8 cellular contexts compared by ENCODE assay signal in genomic region chr12:22083167-22083566, GRCh38. TPM values are rescaled to one million over a fixed set of nuclear protein-coding genes. Genes with fewer than 3 reads are reported as not detected.
A peak's percentile ranks its signal among the peaks of the same experiment; 100 is the strongest.
DNase-seq lines count a peak whose midpoint lies in the region; ATAC-seq and TF ChIP-seq lines count a peak whose summit lies in the region.

No MANE protein-coding gene starts in this region.

- TF ChIP-seq CTCF in cardiac muscle cell (IDR thresholded peaks at IDR 0.05; ENCODE audit: low read depth, low read length) (peak; percentile 41), cardiac fibroblast (IDR thresholded peaks at IDR 0.05; ENCODE audit: low read depth, low read length) (peak; percentile 32)

- H3K9me3 Mint-ChIP-seq in stimulated activated memory B cell treated with anti-CD40 and anti-IgM and Interleukin-4, amounts not matched to agents 10 μg/mL and 1 μg/mL and 100 μg/mL, for 72 hours, result no peaks in the 10 kb centered on the region

- no peaks in the 10 kb centered on the region for H3K4me1 ChIP-seq in cardiac muscle cell (ENCODE audit: low read depth)

- H3K36me3 ChIP-seq in cardiac muscle cell, result no peaks in the 10 kb centered on the region

- H3K27me3 Mint-ChIP-seq in stimulated activated memory B cell treated with anti-CD40 and anti-IgM and Interleukin-4, amounts not matched to agents 10 μg/mL and 1 μg/mL and 100 μg/mL, for 72 hours, result no peaks in the 10 kb centered on the region

- H3K27ac Mint-ChIP-seq in stimulated activated memory B cell treated with anti-CD40 and anti-IgM and Interleukin-4, amounts not matched to agents 10 μg/mL and 1 μg/mL and 100 μg/mL, for 72 hours, result no peak overlapping the region

- no peaks in the 10 kb centered on the region for H3K9me3 ChIP-seq in cardiac muscle cell (ENCODE audit: low read depth)

- H3K27ac ChIP-seq in cardiac muscle cell, result no peak overlapping the region

- H3K4me3 ChIP-seq in cardiac muscle cell (no peak overlapping the region), cardiac fibroblast (replicated peaks in 1 of 2; ENCODE audit: low read depth in 2 of 2, low read length in 2 of 2) (no peak overlapping the region)

- TF ChIP-seq POLR2A in GM18505 (IDR thresholded peaks at IDR 0.05; ENCODE audit: borderline replicate concordance, extremely low read depth, insufficient read depth, insufficient read length), result no peak

- no peak for ATAC-seq in GM18505 (IDR thresholded peaks at IDR 0.05; ENCODE audit: unreplicated experiment)
- ATAC-seq in stimulated activated memory B cell treated with anti-CD40 and anti-IgM and Interleukin-4, amounts not matched to agents 10 μg/mL and 1 μg/mL and 100 μg/mL, for 72 hours, result no peak

- no peaks in the 10 kb centered on the region for H3K27me3 ChIP-seq in cardiac muscle cell

- no peaks in the 10 kb centered on the region for H3K36me3 Mint-ChIP-seq in stimulated activated memory B cell treated with anti-CD40 and anti-IgM and Interleukin-4, amounts not matched to agents 10 μg/mL and 1 μg/mL and 100 μg/mL, for 72 hours

- no peak overlapping the region for H3K4me3 Mint-ChIP-seq in stimulated activated memory B cell treated with anti-CD40 and anti-IgM and Interleukin-4, amounts not matched to agents 10 μg/mL and 1 μg/mL and 100 μg/mL, for 72 hours

- intact Hi-C loops in cardiac septum (cut with DNase I), result loop anchor here (5.0 kb wide), 2 partner anchors 249 to 359 kb away; partner anchors contain the start of gene ST8SIA1

- no peaks in the 10 kb centered on the region for H3K4me1 Mint-ChIP-seq in stimulated activated memory B cell treated with anti-CD40 and anti-IgM and Interleukin-4, amounts not matched to agents 10 μg/mL and 1 μg/mL and 100 μg/mL, for 72 hours

- DNase-seq in cardiac muscle cell (ENCODE audit: low read depth in 1 of 2, low spot score in 1 of 2) (peak; percentile 12 to 58), cardiac septum (ENCODE audit: low spot score) (no peak), NCI-H446 treated with DMSO at 0.1 percent for 48 hours (lab: John Stamatoyannopoulos, UW) (peak; percentile 12), cardiac fibroblast (ENCODE audit: low read depth in 2 of 2) (peak; percentile 54 to 56), lung microvascular endothelial cell (ENCODE audit: low read depth in 2 of 2) (peak; percentile 50 to 58), mucosa of gallbladder (ENCODE audit: low spot score) (no peak)

RNA-seq across cellular contexts. Expression of gene CMAS, which starts 37.1 kb away (rescaled TPM):
- total RNA-seq in cardiac muscle cell (26.1 and 32.7 TPM in 2 replicates), cardiac septum (39.3 TPM), lung microvascular endothelial cell (17.4 and 18.7 TPM in 2 replicates), mucosa of gallbladder (55.2 TPM)
- polyA plus RNA-seq in cardiac muscle cell, result 76.0 and 82.7 TPM in 2 replicates

Comparison
In these comparisons a context has a peak if more than half of its experiments do, and no peak if none do; other contexts are left out.
1. DNase-seq: peak in cardiac muscle cell (2 of 2), NCI-H446 treated with DMSO at 0.1 percent for 48 hours (single experiment), cardiac fibroblast (2 of 2) and lung microvascular endothelial cell (2 of 2); none in cardiac septum (single experiment) and mucosa of gallbladder (single experiment).